In the genomic region with DNA sequence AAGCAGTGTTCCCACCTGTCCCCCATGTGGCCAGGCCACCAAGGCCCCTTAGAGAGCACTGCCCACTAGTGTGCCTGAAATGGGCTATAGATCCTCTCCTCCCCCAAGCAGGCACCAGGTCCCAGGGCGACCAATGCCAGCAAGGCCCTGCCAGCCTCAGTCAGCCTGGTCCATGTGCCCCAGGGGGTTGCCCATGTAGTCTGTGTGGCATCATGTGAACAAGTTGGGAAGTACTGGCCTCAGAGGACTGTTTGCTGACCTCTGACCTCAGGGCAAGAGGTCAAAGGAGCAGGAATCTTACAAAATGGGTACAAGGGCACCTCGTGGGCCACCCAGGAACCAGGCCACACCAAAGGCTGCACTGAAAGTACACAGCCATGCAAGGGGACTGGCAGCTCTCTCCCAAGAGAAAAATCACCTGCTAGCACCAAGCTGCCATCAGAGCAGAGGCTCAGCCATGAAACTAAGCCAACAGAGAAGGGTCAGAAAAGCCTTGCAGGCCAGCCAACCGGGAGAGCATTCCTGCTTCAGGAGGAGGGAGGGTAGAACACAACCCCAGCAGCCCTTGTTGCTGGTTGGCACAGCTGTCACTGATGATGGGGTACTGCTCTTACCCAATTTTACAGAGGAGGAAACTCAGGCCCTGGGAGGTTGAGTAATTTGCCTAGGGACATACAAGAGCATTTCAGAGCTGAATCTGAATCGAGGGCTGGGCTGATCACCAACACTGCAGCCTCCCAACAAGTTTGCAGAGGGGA, we compare ENCODE assay signal across 1 cellular context.
TF ChIP-seq lines count a peak whose summit lies in the region.

No MANE protein-coding gene starts in this region.

TF ChIP-seq in K562, 482 proteins besides CTCF, POLR2A, EP300 and RAD21:
- TF ChIP-seq PURB (CRISPR knock-in tag; IDR thresholded peaks at IDR 0.05; ENCODE audit: low read depth) (0 out of 2 replicates have a peak, but pooled peaks have one; percentile 52), NR2C1 (IDR thresholded peaks at IDR 0.05) (peak; percentile 88), NR2C1 (tag; IDR thresholded peaks at IDR 0.05) (peak; percentile 86), NR2C2 (CRISPR knock-in tag; IDR thresholded peaks at IDR 0.05) (no peak), NR2C2 (tag; IDR thresholded peaks at IDR 0.05) (peak; percentile 81), NFE2L1 (tag; IDR thresholded peaks at IDR 0.05; ENCODE audit: borderline replicate concordance, low read depth) (no peak), NR2F6 (CRISPR knock-in tag; IDR thresholded peaks at IDR 0.05) (no peak), STAG1 (CRISPR knock-in tag; IDR thresholded peaks at IDR 0.05; ENCODE audit: borderline replicate concordance) (0 out of 2 replicates have a peak, but pooled peaks have one; percentile 3), SRSF9 (IDR thresholded peaks at IDR 0.05; ENCODE audit: borderline replicate concordance, low read depth, low read length) (no peak)
- TF ChIP-seq, protein P1, sequence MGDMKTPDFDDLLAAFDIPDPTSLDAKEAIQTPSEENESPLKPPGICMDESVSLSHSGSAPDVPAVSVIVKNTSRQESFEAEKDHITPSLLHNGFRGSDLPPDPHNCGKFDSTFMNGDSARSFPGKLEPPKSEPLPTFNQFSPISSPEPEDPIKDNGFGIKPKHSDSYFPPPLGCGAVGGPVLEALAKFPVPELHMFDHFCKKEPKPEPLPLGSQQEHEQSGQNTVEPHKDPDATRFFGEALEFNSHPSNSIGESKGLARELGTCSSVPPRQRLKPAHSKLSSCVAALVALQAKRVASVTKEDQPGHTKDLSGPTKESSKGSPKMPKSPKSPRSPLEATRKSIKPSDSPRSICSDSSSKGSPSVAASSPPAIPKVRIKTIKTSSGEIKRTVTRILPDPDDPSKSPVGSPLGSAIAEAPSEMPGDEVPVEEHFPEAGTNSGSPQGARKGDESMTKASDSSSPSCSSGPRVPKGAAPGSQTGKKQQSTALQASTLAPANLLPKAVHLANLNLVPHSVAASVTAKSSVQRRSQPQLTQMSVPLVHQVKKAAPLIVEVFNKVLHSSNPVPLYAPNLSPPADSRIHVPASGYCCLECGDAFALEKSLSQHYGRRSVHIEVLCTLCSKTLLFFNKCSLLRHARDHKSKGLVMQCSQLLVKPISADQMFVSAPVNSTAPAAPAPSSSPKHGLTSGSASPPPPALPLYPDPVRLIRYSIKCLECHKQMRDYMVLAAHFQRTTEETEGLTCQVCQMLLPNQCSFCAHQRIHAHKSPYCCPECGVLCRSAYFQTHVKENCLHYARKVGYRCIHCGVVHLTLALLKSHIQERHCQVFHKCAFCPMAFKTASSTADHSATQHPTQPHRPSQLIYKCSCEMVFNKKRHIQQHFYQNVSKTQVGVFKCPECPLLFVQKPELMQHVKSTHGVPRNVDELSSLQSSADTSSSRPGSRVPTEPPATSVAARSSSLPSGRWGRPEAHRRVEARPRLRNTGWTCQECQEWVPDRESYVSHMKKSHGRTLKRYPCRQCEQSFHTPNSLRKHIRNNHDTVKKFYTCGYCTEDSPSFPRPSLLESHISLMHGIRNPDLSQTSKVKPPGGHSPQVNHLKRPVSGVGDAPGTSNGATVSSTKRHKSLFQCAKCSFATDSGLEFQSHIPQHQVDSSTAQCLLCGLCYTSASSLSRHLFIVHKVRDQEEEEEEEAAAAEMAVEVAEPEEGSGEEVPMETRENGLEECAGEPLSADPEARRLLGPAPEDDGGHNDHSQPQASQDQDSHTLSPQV (IDR thresholded peaks at IDR 0.05): 0 out of 2 replicates have a peak, but pooled peaks have one; percentile 16
- TF ChIP-seq, protein P2, sequence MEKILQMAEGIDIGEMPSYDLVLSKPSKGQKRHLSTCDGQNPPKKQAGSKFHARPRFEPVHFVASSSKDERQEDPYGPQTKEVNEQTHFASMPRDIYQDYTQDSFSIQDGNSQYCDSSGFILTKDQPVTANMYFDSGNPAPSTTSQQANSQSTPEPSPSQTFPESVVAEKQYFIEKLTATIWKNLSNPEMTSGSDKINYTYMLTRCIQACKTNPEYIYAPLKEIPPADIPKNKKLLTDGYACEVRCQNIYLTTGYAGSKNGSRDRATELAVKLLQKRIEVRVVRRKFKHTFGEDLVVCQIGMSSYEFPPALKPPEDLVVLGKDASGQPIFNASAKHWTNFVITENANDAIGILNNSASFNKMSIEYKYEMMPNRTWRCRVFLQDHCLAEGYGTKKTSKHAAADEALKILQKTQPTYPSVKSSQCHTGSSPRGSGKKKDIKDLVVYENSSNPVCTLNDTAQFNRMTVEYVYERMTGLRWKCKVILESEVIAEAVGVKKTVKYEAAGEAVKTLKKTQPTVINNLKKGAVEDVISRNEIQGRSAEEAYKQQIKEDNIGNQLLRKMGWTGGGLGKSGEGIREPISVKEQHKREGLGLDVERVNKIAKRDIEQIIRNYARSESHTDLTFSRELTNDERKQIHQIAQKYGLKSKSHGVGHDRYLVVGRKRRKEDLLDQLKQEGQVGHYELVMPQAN (IDR thresholded peaks at IDR 0.05; ENCODE audit: borderline replicate concordance): no peak
